ENCODE assay signal across 1 cellular context in the genomic region with DNA sequence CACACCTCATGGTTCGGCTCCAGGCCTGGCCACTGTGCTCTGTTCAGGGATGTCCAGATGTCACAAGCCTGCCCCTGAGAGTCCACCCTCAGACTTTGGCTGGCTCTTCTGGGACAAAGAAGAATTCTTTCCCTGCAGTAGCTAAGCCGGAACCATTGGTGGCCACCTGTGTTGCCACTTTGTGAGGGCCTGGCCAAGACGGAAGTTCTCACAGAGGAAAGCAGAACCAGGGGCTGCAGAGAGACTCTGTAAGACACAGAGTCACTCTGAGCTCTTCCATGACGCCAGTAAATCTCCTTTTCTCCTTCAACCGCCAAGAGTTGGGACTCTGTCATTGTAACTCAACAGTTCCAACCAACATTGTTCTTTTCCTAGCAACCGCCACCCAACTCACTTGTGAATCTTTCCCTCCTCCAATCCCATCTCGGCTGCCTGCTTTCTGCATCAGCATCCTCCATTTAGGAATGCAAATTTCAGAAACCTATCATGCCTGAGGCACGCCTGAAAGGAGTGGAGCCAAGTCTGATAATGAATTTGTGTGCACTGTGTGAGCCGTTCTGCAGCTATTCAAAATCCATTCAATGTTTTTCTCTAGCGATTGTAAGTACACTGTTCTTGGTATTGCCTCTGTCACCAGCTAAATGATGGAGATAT.
TF ChIP-seq lines count a peak whose summit lies in the region.

No MANE protein-coding gene starts in this region.

TF ChIP-seq in GM23338, 12 proteins besides CTCF, POLR2A, EP300 and RAD21 (continued from another document):
- TF ChIP-seq, protein P1, sequence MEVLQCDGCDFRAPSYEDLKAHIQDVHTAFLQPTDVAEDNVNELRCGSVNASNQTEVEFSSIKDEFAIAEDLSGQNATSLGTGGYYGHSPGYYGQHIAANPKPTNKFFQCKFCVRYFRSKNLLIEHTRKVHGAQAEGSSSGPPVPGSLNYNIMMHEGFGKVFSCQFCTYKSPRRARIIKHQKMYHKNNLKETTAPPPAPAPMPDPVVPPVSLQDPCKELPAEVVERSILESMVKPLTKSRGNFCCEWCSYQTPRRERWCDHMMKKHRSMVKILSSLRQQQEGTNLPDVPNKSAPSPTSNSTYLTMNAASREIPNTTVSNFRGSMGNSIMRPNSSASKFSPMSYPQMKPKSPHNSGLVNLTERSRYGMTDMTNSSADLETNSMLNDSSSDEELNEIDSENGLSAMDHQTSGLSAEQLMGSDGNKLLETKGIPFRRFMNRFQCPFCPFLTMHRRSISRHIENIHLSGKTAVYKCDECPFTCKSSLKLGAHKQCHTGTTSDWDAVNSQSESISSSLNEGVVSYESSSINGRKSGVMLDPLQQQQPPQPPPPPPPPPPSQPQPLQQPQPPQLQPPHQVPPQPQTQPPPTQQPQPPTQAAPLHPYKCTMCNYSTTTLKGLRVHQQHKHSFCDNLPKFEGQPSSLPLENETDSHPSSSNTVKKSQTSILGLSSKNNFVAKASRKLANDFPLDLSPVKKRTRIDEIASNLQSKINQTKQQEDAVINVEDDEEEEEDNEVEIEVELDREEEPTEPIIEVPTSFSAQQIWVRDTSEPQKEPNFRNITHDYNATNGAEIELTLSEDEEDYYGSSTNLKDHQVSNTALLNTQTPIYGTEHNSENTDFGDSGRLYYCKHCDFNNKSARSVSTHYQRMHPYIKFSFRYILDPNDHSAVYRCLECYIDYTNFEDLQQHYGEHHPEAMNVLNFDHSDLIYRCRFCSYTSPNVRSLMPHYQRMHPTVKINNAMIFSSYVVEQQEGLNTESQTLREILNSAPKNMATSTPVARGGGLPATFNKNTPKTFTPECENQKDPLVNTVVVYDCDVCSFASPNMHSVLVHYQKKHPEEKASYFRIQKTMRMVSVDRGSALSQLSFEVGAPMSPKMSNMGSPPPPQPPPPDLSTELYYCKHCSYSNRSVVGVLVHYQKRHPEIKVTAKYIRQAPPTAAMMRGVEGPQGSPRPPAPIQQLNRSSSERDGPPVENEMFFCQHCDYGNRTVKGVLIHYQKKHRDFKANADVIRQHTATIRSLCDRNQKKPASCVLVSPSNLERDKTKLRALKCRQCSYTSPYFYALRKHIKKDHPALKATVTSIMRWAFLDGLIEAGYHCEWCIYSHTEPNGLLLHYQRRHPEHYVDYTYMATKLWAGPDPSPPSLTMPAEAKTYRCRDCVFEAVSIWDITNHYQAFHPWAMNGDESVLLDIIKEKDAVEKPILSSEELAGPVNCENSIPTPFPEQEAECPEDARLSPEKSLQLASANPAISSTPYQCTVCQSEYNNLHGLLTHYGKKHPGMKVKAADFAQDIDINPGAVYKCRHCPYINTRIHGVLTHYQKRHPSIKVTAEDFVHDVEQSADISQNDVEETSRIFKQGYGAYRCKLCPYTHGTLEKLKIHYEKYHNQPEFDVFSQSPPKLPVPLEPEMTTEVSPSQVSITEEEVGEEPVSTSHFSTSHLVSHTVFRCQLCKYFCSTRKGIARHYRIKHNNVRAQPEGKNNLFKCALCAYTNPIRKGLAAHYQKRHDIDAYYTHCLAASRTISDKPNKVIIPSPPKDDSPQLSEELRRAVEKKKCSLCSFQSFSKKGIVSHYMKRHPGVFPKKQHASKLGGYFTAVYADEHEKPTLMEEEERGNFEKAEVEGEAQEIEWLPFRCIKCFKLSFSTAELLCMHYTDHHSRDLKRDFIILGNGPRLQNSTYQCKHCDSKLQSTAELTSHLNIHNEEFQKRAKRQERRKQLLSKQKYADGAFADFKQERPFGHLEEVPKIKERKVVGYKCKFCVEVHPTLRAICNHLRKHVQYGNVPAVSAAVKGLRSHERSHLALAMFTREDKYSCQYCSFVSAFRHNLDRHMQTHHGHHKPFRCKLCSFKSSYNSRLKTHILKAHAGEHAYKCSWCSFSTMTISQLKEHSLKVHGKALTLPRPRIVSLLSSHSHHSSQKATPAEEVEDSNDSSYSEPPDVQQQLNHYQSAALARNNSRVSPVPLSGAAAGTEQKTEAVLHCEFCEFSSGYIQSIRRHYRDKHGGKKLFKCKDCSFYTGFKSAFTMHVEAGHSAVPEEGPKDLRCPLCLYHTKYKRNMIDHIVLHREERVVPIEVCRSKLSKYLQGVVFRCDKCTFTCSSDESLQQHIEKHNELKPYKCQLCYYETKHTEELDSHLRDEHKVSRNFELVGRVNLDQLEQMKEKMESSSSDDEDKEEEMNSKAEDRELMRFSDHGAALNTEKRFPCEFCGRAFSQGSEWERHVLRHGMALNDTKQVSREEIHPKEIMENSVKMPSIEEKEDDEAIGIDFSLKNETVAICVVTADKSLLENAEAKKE (CRISPR knock-in tag; IDR thresholded peaks at IDR 0.05): no peak
